In genomic region chr11:1943977-1944376, GRCh38 we compare ENCODE assay signal across 11 cellular contexts. TPM values are rescaled to one million over a fixed set of nuclear protein-coding genes. Genes with fewer than 3 reads are reported as not detected.
DNase-seq lines count a peak whose midpoint lies in the region; FAIRE-seq and TF ChIP-seq lines count a peak whose summit lies in the region.
"Had no signal": no experiment of that assay in that cellular context is flagged by ENCODE, and none has a peak within 500 bp of the region (broad histone marks: within the 10 kb centered on the region; RNA-seq: fewer than 3 reads in every experiment).

No MANE protein-coding gene starts in this region.

- peak; percentile 6 for DNase-seq in activated CD4-positive, alpha-beta T cell treated with anti-CD3 and anti-CD28 coated beads, Interleukin-2, amount 10 ng/mL, durations not matched to agents 7 days and 5 days
- no peak for DNase-seq in activated CD4-positive, alpha-beta T cell treated with anti-CD3 and anti-CD28 coated beads, Interleukin-2, amount 50 U/mL, for 4 hours
- DNase-seq in RWPE1 (ENCODE audit: low spot score) (peak; percentile 29), fibroblast of the conjunctiva (ENCODE audit: low read depth) (peak; percentile 20), stromal cell of bone marrow (ENCODE audit: low read depth) (peak; percentile 24), cortex of kidney (lab: John Stamatoyannopoulos, UW) (no peak), small intestine (no peak), progenitor cell of endocrine pancreas (ENCODE audit: low spot score, unreplicated experiment) (no peak)

- no peak overlapping the region for H3K4me3 ChIP-seq in small intestine (ENCODE audit: low read depth in 1 of 2, low read length in 2 of 2)
- H3K4me3 ChIP-seq: esophagus muscularis mucosa had no signal

- H3K4me1 Mint-ChIP-seq in activated CD4-positive, alpha-beta T cell treated with anti-CD3 and anti-CD28 coated beads, Interleukin-2, amount 10 ng/mL, durations not matched to agents 7 days and 5 days: peaks cover 3% of the 10 kb centered on the region
- no peaks in the 10 kb centered on the region for H3K4me1 Mint-ChIP-seq in progenitor cell of endocrine pancreas (ENCODE audit: low read depth)

- no peaks in the 10 kb centered on the region for H3K36me3 Mint-ChIP-seq in activated CD4-positive, alpha-beta T cell treated with anti-CD3 and anti-CD28 coated beads, Interleukin-2, amount 10 ng/mL, durations not matched to agents 7 days and 5 days (ENCODE audit: low read depth)
- no peaks in the 10 kb centered on the region for H3K36me3 Mint-ChIP-seq in progenitor cell of endocrine pancreas (ENCODE audit: insufficient read depth)
- H3K36me3 Mint-ChIP-seq: naive thymus-derived CD8-positive, alpha-beta T cell had no signal

- H3K27me3 ChIP-seq in small intestine (ENCODE audit: control insufficient read depth in 2 of 2, insufficient read depth in 2 of 2, low read length in 2 of 2): no peaks in the 10 kb centered on the region

- H3K27ac ChIP-seq in RWPE1 (peak overlapping the region; percentile 94), small intestine (ENCODE audit: low read depth in 1 of 2, low read length in 1 of 2) (no peak overlapping the region)
- H3K27ac ChIP-seq: esophagus muscularis mucosa had no signal

- H3K4me1 ChIP-seq in small intestine (ENCODE audit: control insufficient read depth in 2 of 2, insufficient read depth in 1 of 2, low read depth in 1 of 2, low read length in 1 of 2): no peaks in the 10 kb centered on the region

- H3K27ac Mint-ChIP-seq in activated CD4-positive, alpha-beta T cell treated with anti-CD3 and anti-CD28 coated beads, Interleukin-2, amount 10 ng/mL, durations not matched to agents 7 days and 5 days: no peak overlapping the region
- H3K27ac Mint-ChIP-seq in progenitor cell of endocrine pancreas: no peak overlapping the region

- FAIRE-seq in small intestine (lab: Jason Lieb, UNC): no peak

- no peak for TF ChIP-seq CTCF in RWPE1 (conservative IDR thresholded peaks at IDR 0.05; ENCODE audit: low read depth)
- no peak for TF ChIP-seq CTCF in progenitor cell of endocrine pancreas (IDR thresholded peaks at IDR 0.05; ENCODE audit: unreplicated experiment)

- H3K27me3 Mint-ChIP-seq in activated CD4-positive, alpha-beta T cell treated with anti-CD3 and anti-CD28 coated beads, Interleukin-2, amount 10 ng/mL, durations not matched to agents 7 days and 5 days: no peaks in the 10 kb centered on the region
- peaks cover 11% of the 10 kb centered on the region for H3K27me3 Mint-ChIP-seq in progenitor cell of endocrine pancreas

- CTCF ChIA-PET in activated CD4-positive, alpha-beta T cell treated with anti-CD3 and anti-CD28 coated beads, Interleukin-2, amount 10 ng/mL, durations not matched to agents 7 days and 5 days (lab: Charles Lee): interaction anchor here (1.1 kb wide), 1 partner anchor 62 kb away, joined by 4 read pairs; no protein-coding TSS in a partner anchor
- CTCF ChIA-PET in RWPE1 (lab: Yijun Ruan, JAX): interaction anchor here (0.5 kb wide), 1 partner anchor 25 kb away, joined by 3 read pairs; no protein-coding TSS in a partner anchor

- no peaks in the 10 kb centered on the region for H3K9me3 Mint-ChIP-seq in activated CD4-positive, alpha-beta T cell treated with anti-CD3 and anti-CD28 coated beads, Interleukin-2, amount 10 ng/mL, durations not matched to agents 7 days and 5 days
- H3K9me3 Mint-ChIP-seq in progenitor cell of endocrine pancreas (ENCODE audit: low read depth): no peaks in the 10 kb centered on the region
- H3K9me3 Mint-ChIP-seq: naive thymus-derived CD8-positive, alpha-beta T cell had no signal

- H3K9me3 ChIP-seq in small intestine (ENCODE audit: control insufficient read depth, low read depth): no peaks in the 10 kb centered on the region
- H3K9me3 ChIP-seq: esophagus muscularis mucosa had no signal

- WGBS in small intestine, 3 donors: 50 to 69% (median 61%) methylated on average over 9 of the region's 9 CpGs

- POLR2A ChIA-PET in activated CD4-positive, alpha-beta T cell treated with anti-CD3 and anti-CD28 coated beads, Interleukin-2, amount 10 ng/mL, durations not matched to agents 7 days and 5 days (lab: Charles Lee): interaction anchor here (0.6 kb wide), 1 partner anchor 49 kb away, joined by 5 read pairs; no protein-coding TSS in a partner anchor
- POLR2A ChIA-PET in RWPE1 (lab: Yijun Ruan, JAX; ENCODE audit: low non-redundant PET): no interaction called here

- H3K4me3 Mint-ChIP-seq in activated CD4-positive, alpha-beta T cell treated with anti-CD3 and anti-CD28 coated beads, Interleukin-2, amount 10 ng/mL, durations not matched to agents 7 days and 5 days: no peak overlapping the region
- H3K4me3 Mint-ChIP-seq in progenitor cell of endocrine pancreas (ENCODE audit: low read depth): no peak overlapping the region

- no peaks in the 10 kb centered on the region for H3K36me3 ChIP-seq in small intestine (ENCODE audit: control insufficient read depth in 2 of 2, insufficient read depth in 2 of 2, low read length in 2 of 2)
- H3K36me3 ChIP-seq: esophagus muscularis mucosa had no signal

RNA-seq across cellular contexts. Expression of gene MRPL23, which starts 3.2 kb away (rescaled TPM):
- total RNA-seq in activated CD4-positive, alpha-beta T cell treated with anti-CD3 and anti-CD28 coated beads, Interleukin-2, amount 10 ng/mL, durations not matched to agents 7 days and 5 days: 100 to 1,000 TPM in 1 of 2 experiments, 10 to 100 TPM in 1; 77.5 to 106 TPM
- 100 to 1,000 TPM; 101 to 210 (median 177) TPM for polyA plus RNA-seq in small intestine
- total RNA-seq in progenitor cell of endocrine pancreas: 38.1 and 47.2 TPM in 2 replicates

RNA-seq across cellular contexts. Expression of gene TNNT3, which starts 24.5 kb away (rescaled TPM):
- 1 to 10 TPM; 3.7 to 5.4 TPM for total RNA-seq in activated CD4-positive, alpha-beta T cell treated with anti-CD3 and anti-CD28 coated beads, Interleukin-2, amount 10 ng/mL, durations not matched to agents 7 days and 5 days
- polyA plus RNA-seq in small intestine: 1 to 10 TPM in 2 of 3 donors, under 1 TPM in 1; 0.66 to 7.2 (median 1.6) TPM
- 0.38 TPM in 1 of 2 replicates, not detected in the other for total RNA-seq in progenitor cell of endocrine pancreas
- total RNA-seq: SK-MEL-5 had no signal

RNA-seq across cellular contexts. Expression of gene PRR33, which starts 52.3 kb away (rescaled TPM):
- total RNA-seq in activated CD4-positive, alpha-beta T cell treated with anti-CD3 and anti-CD28 coated beads, Interleukin-2, amount 10 ng/mL, durations not matched to agents 7 days and 5 days: under 1 TPM in 1 of 2 experiments, not detected in 1; 0.05 TPM
- polyA plus RNA-seq in small intestine: under 1 TPM in 1 of 3 donors, not detected in 2; 0.01 TPM
- not detected in 2 replicates for total RNA-seq in progenitor cell of endocrine pancreas
- total RNA-seq: esophagus muscularis mucosa; naive thymus-derived CD8-positive, alpha-beta T cell; SK-MEL-5 had no signal

RNA-seq across cellular contexts. Expression of gene H19, which starts 53.7 kb away (rescaled TPM):
- total RNA-seq in activated CD4-positive, alpha-beta T cell treated with anti-CD3 and anti-CD28 coated beads, Interleukin-2, amount 10 ng/mL, durations not matched to agents 7 days and 5 days: not detected
- polyA plus RNA-seq in small intestine: 10 to 100 TPM; 18.9 to 33.2 (median 23.5) TPM
- total RNA-seq in progenitor cell of endocrine pancreas: 17,961 and 19,743 TPM in 2 replicates
- total RNA-seq: naive thymus-derived CD8-positive, alpha-beta T cell had no signal
- polyA plus RNA-seq: naive thymus-derived CD8-positive, alpha-beta T cell had no signal

Comparison
In these comparisons a context has a peak if more than half of its experiments do, and no peak if none do; other contexts are left out.
1. DNase-seq: peak in activated CD4-positive, alpha-beta T cell treated with anti-CD3 and anti-CD28 coated beads, Interleukin-2, amount 10 ng/mL, durations not matched to agents 7 days and 5 days (single experiment), RWPE1 (single experiment), fibroblast of the conjunctiva (single experiment) and stromal cell of bone marrow (single experiment); none in activated CD4-positive, alpha-beta T cell treated with anti-CD3 and anti-CD28 coated beads, Interleukin-2, amount 50 U/mL, for 4 hours (0 of 2), cortex of kidney (single experiment), small intestine (single experiment) and progenitor cell of endocrine pancreas (single experiment).